24 cellular contexts compared by ENCODE assay signal in genomic region chr9:119768266-119768665, GRCh38.
"Had no signal": no experiment of that assay in that cellular context is flagged by ENCODE, and none has a peak within 500 bp of the region (broad histone marks: within the 10 kb centered on the region; RNA-seq: fewer than 3 reads in every experiment).

No MANE protein-coding gene starts in this region.

- H3K4me1 ChIP-seq: gastroesophageal sphincter, heart left ventricle, tibial nerve, uterus had no signal

- ATAC-seq: esophagus mucosa; gastroesophageal sphincter; heart left ventricle; left ventricle myocardium superior; stimulated activated naive CD8-positive, alpha-beta T cell treated with anti-CD3 and anti-CD28 coated beads, Interleukin-15, Interleukin-2, amounts not matched to agents 100 U/mL and 50 U/mL, for 24 hours had no signal

- H3K4me1 Mint-ChIP-seq: immature natural killer cell, neural crest cell had no signal

- DNase-seq: activated CD4-positive, alpha-beta T cell treated with anti-CD3 and anti-CD28 coated beads, Interleukin-2, amount 50 U/mL, for 1 hour; activated CD4-positive, CD25-positive, alpha-beta regulatory T cell treated with anti-CD3 and anti-CD28 coated beads, Interleukin-2, amount 50 U/mL, for 72 hours; activated CD8-positive, alpha-beta memory T cell treated with anti-CD3 and anti-CD28 coated beads for 24 hours; activated CD8-positive, alpha-beta memory T cell treated with anti-CD3 and anti-CD28 coated beads, Interleukin-2, amount 50 U/mL, for 48 hours; activated effector memory CD4-positive, alpha-beta T cell treated with anti-CD3 and anti-CD28 coated beads, Interleukin-2, amount 50 U/mL, for 16 hours; activated naive CD4-positive, alpha-beta T cell treated with anti-CD3 and anti-CD28 coated beads, Interleukin-2, amount 50 U/mL, for 16 hours; activated T-cell treated with anti-CD3 and anti-CD28 coated beads, Interleukin-2, amount 50 U/mL, for 48 hours; aorta; cerebellar nuclear complex; effector CD4-positive, alpha-beta T cell; heart left ventricle; immature natural killer cell; left ventricle myocardium superior; naive B cell; stimulated activated CD4-positive, alpha-beta T cell treated with anti-CD3 and anti-CD28 coated beads, Interleukin-12 subunit alpha, Interleukin-12 subunit beta, amount 100 ng/mL, for 4 hours; stimulated activated CD4-positive, alpha-beta T cell treated with anti-CD3 and anti-CD28 coated beads, Interleukin-1b, Interleukin-23, amount 100 ng/mL, for 48 hours; stimulated activated naive CD8-positive, alpha-beta T cell treated with anti-CD3 and anti-CD28 coated beads, Interleukin-15, Interleukin-2, amounts not matched to agents 100 U/mL and 50 U/mL, for 24 hours; substantia nigra; uterus had no signal

- H3K9me3 ChIP-seq: gastroesophageal sphincter, heart left ventricle, tibial nerve, uterus had no signal

- H3K36me3 Mint-ChIP-seq: immature natural killer cell, naive B cell had no signal

- H3K27ac ChIP-seq: gastroesophageal sphincter, heart left ventricle, tibial nerve, uterus, VCaP had no signal

- H3K27me3 ChIP-seq: gastroesophageal sphincter, heart left ventricle, tibial nerve, uterus had no signal

- H3K4me3 ChIP-seq: gastroesophageal sphincter, heart left ventricle, tibial nerve, uterus had no signal

- H3K4me3 Mint-ChIP-seq: immature natural killer cell, naive B cell, neural crest cell had no signal

- H3K9me3 Mint-ChIP-seq: neural crest cell had no signal

- H3K36me3 ChIP-seq: gastroesophageal sphincter, heart left ventricle, tibial nerve, uterus had no signal

- H3K27ac Mint-ChIP-seq: immature natural killer cell, naive B cell had no signal
